In the genomic region with DNA sequence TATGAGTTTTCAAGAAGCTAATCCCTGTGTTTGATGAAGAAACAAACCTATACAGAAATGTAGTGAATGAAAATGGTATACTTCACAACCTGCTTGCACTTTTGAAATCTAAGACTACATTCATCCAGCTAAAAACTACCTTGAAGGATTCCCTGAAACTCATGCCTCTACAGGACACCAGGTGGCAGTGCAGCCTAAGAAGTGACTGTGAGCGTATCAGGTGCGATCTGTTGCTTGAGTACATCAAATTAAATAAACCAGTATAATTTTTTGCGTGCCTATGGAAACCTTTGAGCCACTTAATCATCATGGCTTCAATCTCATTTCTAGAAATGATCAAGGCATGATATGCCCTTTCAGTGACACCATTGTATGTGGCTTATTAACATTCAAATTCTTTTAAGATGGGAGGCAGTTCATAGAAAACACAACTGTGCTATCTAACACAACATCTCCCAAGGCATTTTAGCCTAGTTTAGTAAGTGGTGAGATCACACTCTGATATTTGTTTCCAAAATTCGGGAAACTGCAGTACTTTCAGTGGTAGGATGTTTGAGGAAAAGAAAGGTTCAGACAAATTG, we compare ENCODE assay signal across 1 cellular context.
TF ChIP-seq lines count a peak whose summit lies in the region.

No MANE protein-coding gene starts in this region.

TF ChIP-seq in H1, 55 proteins besides CTCF, POLR2A, EP300 and RAD21:
- no peak for TF ChIP-seq EZH2 (IDR thresholded peaks at IDR 0.05; ENCODE audit: low read depth, low read length, severe bottlenecking)
- TF ChIP-seq FOSL1 (IDR thresholded peaks at IDR 0.05; ENCODE audit: insufficient read depth, low read depth, low read length) = no peak
- TF ChIP-seq SRF (IDR thresholded peaks at IDR 0.05; ENCODE audit: low read depth, low read length) = no peak
- TF ChIP-seq RNF2 (IDR thresholded peaks at IDR 0.05; ENCODE audit: borderline replicate concordance, low read depth, low read length, missing control alignments, poor library complexity, severe bottlenecking) = no peak
- no peak for TF ChIP-seq RXRA (IDR thresholded peaks at IDR 0.05; ENCODE audit: insufficient read depth, low read depth, low read length)
- TF ChIP-seq, protein P1, sequence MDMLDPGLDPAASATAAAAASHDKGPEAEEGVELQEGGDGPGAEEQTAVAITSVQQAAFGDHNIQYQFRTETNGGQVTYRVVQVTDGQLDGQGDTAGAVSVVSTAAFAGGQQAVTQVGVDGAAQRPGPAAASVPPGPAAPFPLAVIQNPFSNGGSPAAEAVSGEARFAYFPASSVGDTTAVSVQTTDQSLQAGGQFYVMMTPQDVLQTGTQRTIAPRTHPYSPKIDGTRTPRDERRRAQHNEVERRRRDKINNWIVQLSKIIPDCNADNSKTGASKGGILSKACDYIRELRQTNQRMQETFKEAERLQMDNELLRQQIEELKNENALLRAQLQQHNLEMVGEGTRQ (IDR thresholded peaks at IDR 0.05; ENCODE audit: low read length) = no peak
- TF ChIP-seq SIRT6 (IDR thresholded peaks at IDR 0.05; ENCODE audit: low read length) = no peak
- TF ChIP-seq CHD2 (IDR thresholded peaks at IDR 0.05; ENCODE audit: low read length) = no peak
- TF ChIP-seq JUND (IDR thresholded peaks at IDR 0.05; ENCODE audit: low read length) = no peak
- no peak for TF ChIP-seq RFX5 (IDR thresholded peaks at IDR 0.05; ENCODE audit: borderline replicate concordance, low read depth, low read length)
- no peak for TF ChIP-seq RBBP5 (IDR thresholded peaks at IDR 0.05; ENCODE audit: borderline replicate concordance, low read depth, low read length)
- TF ChIP-seq CBX5 (IDR thresholded peaks at IDR 0.05; ENCODE audit: low read depth, low read length) = no peak
- TF ChIP-seq EGR1 (IDR thresholded peaks at IDR 0.05; ENCODE audit: borderline replicate concordance, low read depth, low read length) = no peak
- TF ChIP-seq ZNF274 (IDR thresholded peaks at IDR 0.05; ENCODE audit: borderline replicate concordance, extremely low read depth, low read length) = no peak
- TF ChIP-seq GABPA (IDR thresholded peaks at IDR 0.05; ENCODE audit: borderline replicate concordance, insufficient read depth, low read length) = no peak
